ENCODE assay signal across 8 cellular contexts in the genomic region with DNA sequence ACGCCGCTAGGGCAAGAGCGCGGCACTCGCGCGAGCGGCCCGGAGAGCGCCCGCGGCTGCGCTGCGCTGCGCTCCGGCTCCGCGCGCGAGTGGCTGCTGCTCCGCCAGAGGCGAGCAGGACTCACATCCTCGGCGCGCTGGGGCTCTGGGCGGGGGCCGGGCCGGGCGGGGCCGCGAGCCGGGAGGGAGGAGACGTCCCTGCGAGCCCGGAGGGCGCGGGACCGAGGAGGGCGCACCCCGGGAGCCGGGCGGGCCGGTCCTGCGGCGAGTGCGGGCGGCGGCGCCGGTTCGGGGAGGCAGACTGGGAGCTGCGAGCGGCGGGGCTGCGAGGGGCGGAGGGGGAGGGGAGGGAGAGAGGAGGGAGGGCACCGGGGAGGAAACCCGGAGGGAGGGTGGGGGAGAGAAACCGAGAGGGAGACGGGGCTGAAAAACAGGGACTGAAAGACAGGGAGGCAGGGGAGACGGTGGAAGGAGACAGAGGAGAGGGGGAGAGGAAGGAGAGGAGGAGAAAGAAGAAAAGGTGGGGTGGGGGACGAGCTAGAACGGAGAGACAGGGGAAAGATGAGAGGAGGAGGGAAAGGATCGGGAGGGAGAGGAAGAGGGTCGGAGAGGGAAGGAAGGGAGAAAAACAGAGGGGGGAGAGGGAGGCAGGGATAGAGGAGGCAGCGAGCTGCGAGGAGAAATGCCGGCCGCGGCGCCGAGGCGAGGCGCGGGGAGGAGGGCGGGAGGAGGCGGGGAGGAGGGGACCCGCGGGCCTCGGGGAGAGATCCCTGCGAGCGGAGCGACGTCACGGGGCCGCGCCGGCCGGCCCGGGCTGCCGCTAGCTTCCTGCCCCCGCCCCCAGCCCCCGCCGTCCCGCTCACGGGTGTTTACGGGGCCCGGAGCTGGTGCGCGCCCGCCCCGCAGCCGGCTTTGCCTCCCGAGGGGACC. TPM values are rescaled to one million over a fixed set of nuclear protein-coding genes. Genes with fewer than 3 reads are reported as not detected.
DNase-seq lines count a peak whose midpoint lies in the region; ATAC-seq and TF ChIP-seq lines count a peak whose summit lies in the region.

A gene (minus strand): TSS at position 684 of the 930 bp plus-strand sequence. CDS start 831 bp downstream, outside the sequence.

- H2BK5ac ChIP-seq in IMR-90 (ENCODE audit: low read depth, low read length, poor library complexity, severe bottlenecking), result peak within 1 kb of the TSS; percentile 91

- dilution Hi-C loops in IMR-90 (cut with HindIII; ENCODE audit: low sequenced_read_pairs, unreplicated experiment), result no loop called here

- peak within 1 kb of the TSS; percentile 96 to 98 for H4K8ac ChIP-seq in IMR-90 (ENCODE audit: low read depth in 2 of 2, low read length in 2 of 2)

- H3K27ac ChIP-seq in BLaER1, result 0 out of 2 replicates have a peak within 1 kb of the TSS, but pooled peaks have one; percentile 30
- H3K27ac ChIP-seq in IMR-90 (ENCODE audit: insufficient read depth, low read length), result peak within 1 kb of the TSS; percentile 100

- TF ChIP-seq POLR2A in IMR-90 (IDR thresholded peaks at IDR 0.05; ENCODE audit: low read depth, low read length), result peak; percentile 78

- in situ Hi-C loops in IMR-90 (cut with MboI; ENCODE audit: low sequenced_read_pairs), result no loop called here
- in situ Hi-C loops in KBM-7 (cut with MboI; ENCODE audit: low pct_unique_long_range_greater_than_20kb, low sequenced_read_pairs), result loop anchor here (25.0 kb wide), 1 partner anchor 273 kb away; no protein-coding TSS in a partner anchor

- H3K79me1 ChIP-seq in IMR-90 (ENCODE audit: low read depth in 1 of 2, low read length in 2 of 2), result peaks cover 10 to 23% of the 10 kb centered on the region in 2 experiments; a peak in 3 of 4 replicates

- H2BK15ac ChIP-seq in IMR-90 (ENCODE audit: low read depth, low read length), result peak within 1 kb of the TSS; percentile 99

- ATAC-seq in IMR-90 (ENCODE audit: low read depth) (peak; percentile 76), GM21737 (IDR thresholded peaks at IDR 0.05; ENCODE audit: unreplicated experiment) (no peak)

- peak within 1 kb of the TSS; percentile 93 for H2AFZ ChIP-seq in IMR-90 (replicated peaks; ENCODE audit: low read length, poor library complexity)

- peak within 1 kb of the TSS; percentile 62 for H4K5ac ChIP-seq in IMR-90 (ENCODE audit: low read depth, low read length)

- H3K14ac ChIP-seq in IMR-90 (replicated peaks; ENCODE audit: low read depth, low read length), result peak within 1 kb of the TSS; percentile 100

- peak within 1 kb of the TSS; percentile 95 for H3K18ac ChIP-seq in IMR-90 (ENCODE audit: low read depth, low read length)

- CTCF ChIA-PET in IMR-90 (lab: Yijun Ruan, JAX), result interaction anchor here (0.6 kb wide), 1 partner anchor 291 kb away, joined by 3 read pairs; no protein-coding TSS in a partner anchor

- 1% methylated on average over 42 of the region's 104 CpGs; no CpG with 5 or more reads in 1 of the 2 experiments for WGBS in IMR-90 (ENCODE audit: extremely low coverage in 2 of 2, insufficient read length in 1 of 2), 2 experiments

- H3K9me1 ChIP-seq in IMR-90 (ENCODE audit: insufficient read depth, low read length), result peaks cover 13% of the 10 kb centered on the region

- H3K23ac ChIP-seq in IMR-90 (ENCODE audit: low read depth, low read length), result peak within 1 kb of the TSS; percentile 100

- peak within 1 kb of the TSS; percentile 74 for H3K4me3 ChIP-seq in BLaER1
- peak within 1 kb of the TSS; percentile 99 for H3K4me3 ChIP-seq in IMR-90 (ENCODE audit: insufficient read depth, low read depth, low read length)
- peak within 1 kb of the TSS; percentile 100 for H3K4me3 ChIP-seq in skeletal muscle satellite cell (ENCODE audit: low read length)

- H2BK20ac ChIP-seq in IMR-90 (ENCODE audit: low read depth, low read length), result peak within 1 kb of the TSS; percentile 89

- H2AK9ac ChIP-seq in IMR-90 (replicated peaks; ENCODE audit: low read depth, low read length, poor library complexity), result peak within 1 kb of the TSS; percentile 95

- TF ChIP-seq CTCF in IMR-90 (conservative IDR thresholded peaks at IDR 0.05; ENCODE audit: low read depth, low read length), result no peak

- H3K9me3 ChIP-seq in BLaER1 (no peaks in the 10 kb centered on the region), IMR-90 (ENCODE audit: control insufficient read depth, insufficient read depth, low read length) (no peaks in the 10 kb centered on the region), skeletal muscle satellite cell (replicated peaks; ENCODE audit: low read length) (no peaks in the 10 kb centered on the region)

- peak within 1 kb of the TSS; percentile 100 for H3K4ac ChIP-seq in IMR-90 (ENCODE audit: low read depth, low read length)

- H3K4me2 ChIP-seq in BLaER1, result peak within 1 kb of the TSS; percentile 92
- peak within 1 kb of the TSS; percentile 85 for H3K4me2 ChIP-seq in IMR-90 (ENCODE audit: low read depth, low read length)
- peak within 1 kb of the TSS; percentile 99 for H3K4me2 ChIP-seq in skeletal muscle satellite cell (ENCODE audit: low read length)

- TSS peak; percentile 63 for BruUV-seq in IMR-90 (replicated peaks; lab: Mats Ljungman, UMichigan)

- peak; percentile 67 for DNase-seq in IMR-90
- peak in 3 of 4 experiments; percentile 21 to 46 (median 43) for DNase-seq in activated CD4-positive, CD25-positive, alpha-beta regulatory T cell (lab: John Stamatoyannopoulos, UW)
- DNase-seq in cerebellar cortex (ENCODE audit: low spot score), result peak; percentile 36
- DNase-seq in islet precursor cell, result peak; percentile 80
- no peak for DNase-seq in KBM-7

- no peak for TF ChIP-seq RAD21 in IMR-90 (IDR thresholded peaks at IDR 0.05; ENCODE audit: low read length)

- H3K9ac ChIP-seq in BLaER1 (peak within 1 kb of the TSS; percentile 57), IMR-90 (ENCODE audit: low read depth, low read length) (peak within 1 kb of the TSS; percentile 100), skeletal muscle satellite cell (ENCODE audit: low read depth, low read length) (peak within 1 kb of the TSS; percentile 91)

- H3K36me3 ChIP-seq in BLaER1 (no peaks in the 10 kb centered on the region), IMR-90 (ENCODE audit: control insufficient read depth, insufficient read depth, low read length) (peaks cover 12% of the 10 kb centered on the region; the same call in 1 of the 2 replicates), skeletal muscle satellite cell (ENCODE audit: insufficient read depth, low read length) (peaks cover 19% of the 10 kb centered on the region)

- H3K56ac ChIP-seq in IMR-90 (ENCODE audit: extremely low read depth, insufficient read depth, low read length), result peak within 1 kb of the TSS; percentile 99

- peaks cover 49% of the 10 kb centered on the region for H4K20me1 ChIP-seq in BLaER1
- peaks cover 26% of the 10 kb centered on the region for H4K20me1 ChIP-seq in IMR-90 (ENCODE audit: insufficient read depth, low read length)

- peak within 1 kb of the TSS; percentile 98 for H2BK120ac ChIP-seq in IMR-90 (ENCODE audit: low read depth, low read length)

- H3K4me1 ChIP-seq in BLaER1 (peaks cover 26% of the 10 kb centered on the region), IMR-90 (ENCODE audit: control insufficient read depth, insufficient read depth, low read length) (peaks cover 19% of the 10 kb centered on the region), skeletal muscle satellite cell (ENCODE audit: control insufficient read depth, insufficient read depth, low read length) (peaks cover 29% of the 10 kb centered on the region)

- intact Hi-C loops in IMR-90 (cut with micrococcal nuclease), result no loop called here

- H4K91ac ChIP-seq in IMR-90 (ENCODE audit: insufficient read depth, low read depth, low read length), result peak within 1 kb of the TSS; percentile 100

- H3K27me3 ChIP-seq in BLaER1 (peaks cover 94% of the 10 kb centered on the region), IMR-90 (ENCODE audit: control insufficient read depth, insufficient read depth, low read length) (no peaks in the 10 kb centered on the region), skeletal muscle satellite cell (ENCODE audit: control insufficient read depth, insufficient read depth, low read length) (no peaks in the 10 kb centered on the region)

- POLR2A ChIA-PET in IMR-90 (lab: Charles Lee; ENCODE audit: unreplicated experiment), result interaction anchor here (0.6 to 1.6 kb wide), 2 partner anchors 9 to 236 kb away, joined by 3 to 5 read pairs; no protein-coding TSS in a partner anchor

- peak within 1 kb of the TSS; percentile 100 for H2AK5ac ChIP-seq in IMR-90 (ENCODE audit: low read depth, low read length)

TF ChIP-seq in IMR-90, 13 proteins besides CTCF, POLR2A, EP300 and RAD21:
- no peak for TF ChIP-seq NFE2L2 (IDR thresholded peaks at IDR 0.05; ENCODE audit: low read depth, low read length)
- no peak for TF ChIP-seq RCOR1 (IDR thresholded peaks at IDR 0.05; ENCODE audit: insufficient replicate concordance, low read length)
- no peak for TF ChIP-seq CEBPB (IDR thresholded peaks at IDR 0.05; ENCODE audit: low read depth, low read length)
- TF ChIP-seq RFX5 (IDR thresholded peaks at IDR 0.05; ENCODE audit: low read depth, low read length), result no peak
- TF ChIP-seq FOS (IDR thresholded peaks at IDR 0.05; ENCODE audit: low read depth, low read length), result no peak
- peak; percentile 16; the same call in 1 of the 2 replicates for TF ChIP-seq MXI1 (IDR thresholded peaks at IDR 0.05; ENCODE audit: borderline replicate concordance, low read depth, low read length)
- TF ChIP-seq MAFK (IDR thresholded peaks at IDR 0.05; ENCODE audit: low read depth, low read length), result no peak
- TF ChIP-seq MAZ (IDR thresholded peaks at IDR 0.05; ENCODE audit: borderline replicate concordance, low read depth, low read length), result peak; percentile 59; the same call in 1 of the 2 replicates
- TF ChIP-seq, protein P1, sequence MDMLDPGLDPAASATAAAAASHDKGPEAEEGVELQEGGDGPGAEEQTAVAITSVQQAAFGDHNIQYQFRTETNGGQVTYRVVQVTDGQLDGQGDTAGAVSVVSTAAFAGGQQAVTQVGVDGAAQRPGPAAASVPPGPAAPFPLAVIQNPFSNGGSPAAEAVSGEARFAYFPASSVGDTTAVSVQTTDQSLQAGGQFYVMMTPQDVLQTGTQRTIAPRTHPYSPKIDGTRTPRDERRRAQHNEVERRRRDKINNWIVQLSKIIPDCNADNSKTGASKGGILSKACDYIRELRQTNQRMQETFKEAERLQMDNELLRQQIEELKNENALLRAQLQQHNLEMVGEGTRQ (IDR thresholded peaks at IDR 0.05; ENCODE audit: low read depth, low read length), result no peak

RNA-seq across cellular contexts. Expression of the gene that starts here (rescaled TPM):
- total RNA-seq in IMR-90 (2012; rRNA removed), result 10.2 and 28.9 TPM in 2 replicates
- 44.4 and 46.8 TPM in 2 replicates for polyA plus RNA-seq in IMR-90 (2012; rRNA removed)
- 21.6 and 22.6 TPM in 2 replicates for polyA plus RNA-seq in IMR-90 (2012; cell fraction: cytosol; rRNA removed)
- 5.2 and 13.1 TPM in 2 replicates for polyA plus RNA-seq in IMR-90 (2012; cell fraction: nucleus; rRNA removed; ENCODE audit: low replicate concordance)
- total RNA-seq in skeletal muscle satellite cell (2012; rRNA removed), result 14.9 and 15.0 TPM in 2 replicates
